In the genomic region with DNA sequence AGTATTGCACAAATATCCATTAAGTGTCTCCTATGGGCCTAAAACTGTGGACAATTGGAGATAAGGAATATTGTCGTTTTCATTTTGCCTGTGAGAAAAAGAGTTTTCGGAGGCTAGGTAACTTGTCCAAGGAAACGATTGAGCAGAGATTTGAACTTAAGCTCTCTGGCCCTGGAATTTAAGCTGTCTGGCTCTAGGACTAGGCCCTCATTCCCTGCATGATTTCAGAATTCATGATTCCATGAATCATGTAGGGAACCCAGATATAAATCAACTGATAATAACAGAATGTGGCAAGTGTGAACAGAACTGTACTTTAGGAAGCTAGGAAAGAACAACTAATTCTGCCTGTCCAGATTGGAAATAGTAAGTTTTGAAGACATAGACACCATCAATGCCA, we compare ENCODE assay signal across 8 cellular contexts.
"Had no signal": no experiment of that assay in that cellular context is flagged by ENCODE, and none has a peak within 500 bp of the region (broad histone marks: within the 10 kb centered on the region; RNA-seq: fewer than 3 reads in every experiment).

No MANE protein-coding gene starts in this region.

- H3K9ac ChIP-seq: GM23248 had no signal

- H3K36me3 ChIP-seq: HAP-1 had no signal

- H3K4me1 ChIP-seq: HAP-1 had no signal

- H3K9me3 ChIP-seq: HAP-1 had no signal

- H3K4me3 ChIP-seq: GM23248, GM23338, HAP-1 had no signal

- DNase-seq: GM23248, GOT3, H7, H9, HCEC 1CT, HFFc6 had no signal

- H3K27ac ChIP-seq: GM23248 had no signal

- H2AFZ ChIP-seq: GM23248, GM23338 had no signal

- H3K4me2 ChIP-seq: GM23338 had no signal
